ENCODE assay signal across 1 cellular context in genomic region chr1:1889847-1890505, GRCh38.
TF ChIP-seq lines count a peak whose summit lies in the region.

No MANE protein-coding gene starts in this region.

TF ChIP-seq in GM23338, 12 proteins besides CTCF, POLR2A, EP300 and RAD21 (continued from another document):
- TF ChIP-seq ZNF462 (CRISPR knock-in tag; IDR thresholded peaks at IDR 0.05) (no peak), ETS1 (IDR thresholded peaks at IDR 0.05) (no peak), STAT1 (IDR thresholded peaks at IDR 0.05; ENCODE audit: unreplicated experiment) (no peak)
